ENCODE assay signal across 15 cellular contexts in the genomic region with DNA sequence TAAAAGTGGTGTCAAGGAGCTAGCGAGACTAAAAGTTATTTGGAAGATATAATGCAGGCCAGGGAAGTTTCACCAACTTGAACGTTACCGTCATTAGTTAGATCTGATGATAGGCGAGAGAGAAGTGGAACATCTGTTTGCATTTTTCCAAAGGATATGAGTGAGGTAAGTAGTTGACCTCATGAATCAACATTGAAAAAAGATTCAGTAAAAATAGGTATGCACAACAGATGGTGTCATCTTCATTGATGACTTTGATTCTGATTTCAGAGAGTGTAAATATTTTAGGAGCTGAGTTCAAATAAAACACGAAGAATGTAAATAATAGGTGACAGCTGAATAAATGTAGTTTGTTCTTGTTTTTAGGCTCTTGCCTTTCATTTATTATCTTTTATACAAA.
DNase-seq lines count a peak whose midpoint lies in the region; ATAC-seq lines count a peak whose summit lies in the region.
"Had no signal": no experiment of that assay in that cellular context is flagged by ENCODE, and none has a peak within 500 bp of the region (broad histone marks: within the 10 kb centered on the region; RNA-seq: fewer than 3 reads in every experiment).

No MANE protein-coding gene starts in this region.

- intact Hi-C loops in sciatic nerve (cut with DNase I): no loop called here

- no peaks in the 10 kb centered on the region for H3K36me3 Mint-ChIP-seq in activated CD8-positive, alpha-beta T cell treated with anti-CD3 and anti-CD28 coated beads, Interleukin-2, amount 10 ng/mL, durations not matched to agents 7 days and 5 days (ENCODE audit: low read depth)

- no peak for ATAC-seq in sciatic nerve
- ATAC-seq in activated CD8-positive, alpha-beta T cell treated with anti-CD3 and anti-CD28 coated beads, Interleukin-2, amount 10 ng/mL, durations not matched to agents 7 days and 5 days: no peak

- H3K9me3 Mint-ChIP-seq in activated CD8-positive, alpha-beta T cell treated with anti-CD3 and anti-CD28 coated beads, Interleukin-2, amount 10 ng/mL, durations not matched to agents 7 days and 5 days (ENCODE audit: insufficient read depth): peaks cover 12% of the 10 kb centered on the region

- no peak overlapping the region for H3K27ac Mint-ChIP-seq in activated CD8-positive, alpha-beta T cell treated with anti-CD3 and anti-CD28 coated beads, Interleukin-2, amount 10 ng/mL, durations not matched to agents 7 days and 5 days

- H3K27me3 Mint-ChIP-seq in activated CD8-positive, alpha-beta T cell treated with anti-CD3 and anti-CD28 coated beads, Interleukin-2, amount 10 ng/mL, durations not matched to agents 7 days and 5 days (ENCODE audit: low read depth): no peaks in the 10 kb centered on the region

- no peak overlapping the region for H3K4me3 Mint-ChIP-seq in activated CD8-positive, alpha-beta T cell treated with anti-CD3 and anti-CD28 coated beads, Interleukin-2, amount 10 ng/mL, durations not matched to agents 7 days and 5 days

- DNase-seq in DMS53 (lab: John Stamatoyannopoulos, UW) (peak; percentile 97), NCI-H1930 (lab: John Stamatoyannopoulos, UW) (peak; percentile 86 to 92), NCI-H510A treated with DMSO at 0.1 percent for 48 hours (lab: John Stamatoyannopoulos, UW) (peak; percentile 97), SHP77 treated with DMSO at 0.1 percent for 48 hours (lab: John Stamatoyannopoulos, UW) (peak; percentile 100), sciatic nerve (ENCODE audit: low spot score) (no peak), OCI-M2 (lab: John Stamatoyannopoulos, UW; ENCODE audit: unreplicated experiment) (no peak)
- no peak for DNase-seq in activated CD8-positive, alpha-beta T cell treated with anti-CD3 and anti-CD28 coated beads, Interleukin-2, amount 10 ng/mL, durations not matched to agents 7 days and 5 days
- DNase-seq: C1 segment of cervical spinal cord, DMS 273 treated with DMSO at 0.1 percent for 48 hours, IMR-90, Kasumi-1, NCI-H1417 treated with DMSO at 0.1 percent for 48 hours, NCI-H2171, PC-9, T-helper 9 cell had no signal

- CTCF ChIA-PET in activated CD8-positive, alpha-beta T cell treated with anti-CD3 and anti-CD28 coated beads, Interleukin-2, amount 10 ng/mL, durations not matched to agents 7 days and 5 days (lab: Charles Lee): no interaction called here

- POLR2A ChIA-PET in activated CD8-positive, alpha-beta T cell treated with anti-CD3 and anti-CD28 coated beads, Interleukin-2, amount 10 ng/mL, durations not matched to agents 7 days and 5 days (lab: Charles Lee): no interaction called here

- no peaks in the 10 kb centered on the region for H3K4me1 Mint-ChIP-seq in activated CD8-positive, alpha-beta T cell treated with anti-CD3 and anti-CD28 coated beads, Interleukin-2, amount 10 ng/mL, durations not matched to agents 7 days and 5 days (ENCODE audit: low read depth)

Comparison
In these comparisons a context has a peak if more than half of its experiments do, and no peak if none do; other contexts are left out.
1. DNase-seq: peak in DMS53 (single experiment), NCI-H1930 (2 of 2), NCI-H510A treated with DMSO at 0.1 percent for 48 hours (single experiment) and SHP77 treated with DMSO at 0.1 percent for 48 hours (single experiment); none in sciatic nerve (single experiment), activated CD8-positive, alpha-beta T cell treated with anti-CD3 and anti-CD28 coated beads, Interleukin-2, amount 10 ng/mL, durations not matched to agents 7 days and 5 days (single experiment) and OCI-M2 (single experiment).